Comparison of ENCODE assay signal across 9 cellular contexts in genomic region chr4:84582988-84583870, GRCh38. TPM values are rescaled to one million over a fixed set of nuclear protein-coding genes. Genes with fewer than 3 reads are reported as not detected.
DNase-seq lines count a peak whose midpoint lies in the region; ATAC-seq and TF ChIP-seq lines count a peak whose summit lies in the region.
"Had no signal": no experiment of that assay in that cellular context is flagged by ENCODE, and none has a peak within 500 bp of the region (broad histone marks: within the 10 kb centered on the region; RNA-seq: fewer than 3 reads in every experiment).

Gene CDS1, plus strand, starts transcription at chr4:84583127. Its CDS starts 275 bp downstream, at chr4:84583402.

- 1% methylated on average over 61 to 63 of the region's 88 CpGs for WGBS in GM23248 (ENCODE audit: low coverage in 1 of 2, low lambda C conversion rate in 2 of 2, missing lambda C conversion rate in 2 of 2), 2 experiments

- no peaks in the 10 kb centered on the region for H3K36me3 Mint-ChIP-seq in activated CD8-positive, alpha-beta T cell treated with anti-CD3 and anti-CD28 coated beads for 36 hours (ENCODE audit: low read depth)

- no peak for TF ChIP-seq RAD21 in neural cell (conservative IDR thresholded peaks at IDR 0.05)

- peaks cover 13% of the 10 kb centered on the region for H3K4me1 Mint-ChIP-seq in activated CD8-positive, alpha-beta T cell treated with anti-CD3 and anti-CD28 coated beads for 36 hours (ENCODE audit: low read depth)

- H2AFZ ChIP-seq in GM23248 (peak within 1 kb of the TSS; percentile 79), neural cell (ENCODE audit: low read depth, low read length) (peak within 1 kb of the TSS; percentile 74)

- H3K79me2 ChIP-seq in GM23248 (ENCODE audit: insufficient read depth) (no peaks in the 10 kb centered on the region), neural cell (replicated peaks; ENCODE audit: insufficient read depth, low read length) (no peaks in the 10 kb centered on the region)

- H3K27ac Mint-ChIP-seq in activated CD8-positive, alpha-beta T cell treated with anti-CD3 and anti-CD28 coated beads for 36 hours, result no peak within 1 kb of the TSS

- no peaks in the 10 kb centered on the region; the same call in 1 of the 2 replicates for H4K20me1 ChIP-seq in GM23248 (ENCODE audit: insufficient read depth)
- H4K20me1 ChIP-seq in neural cell (ENCODE audit: insufficient read depth), result no peaks in the 10 kb centered on the region

- CTCF ChIA-PET in activated CD8-positive, alpha-beta T cell treated with anti-CD3 and anti-CD28 coated beads for 36 hours (lab: Charles Lee), result interaction anchor here (0.7 to 1.9 kb wide), 3 partner anchors 10 to 11 kb away, joined by 3 to 5 read pairs (median 3); no protein-coding TSS in a partner anchor

- H3F3A ChIP-seq in GM23248 (ENCODE audit: insufficient read depth), result no peaks in the 10 kb centered on the region
- H3F3A ChIP-seq in neural cell (ENCODE audit: insufficient read depth, low read length, poor library complexity, severe bottlenecking), result no peaks in the 10 kb centered on the region

- H3K27me3 ChIP-seq in GM23248 (replicated peaks; ENCODE audit: insufficient read depth), result peaks cover 29% of the 10 kb centered on the region
- H3K27me3 ChIP-seq in neural cell (ENCODE audit: insufficient read depth, low read depth, low read length), result peaks cover 46% of the 10 kb centered on the region

- H3K9ac ChIP-seq in GM23248, result no peak within 1 kb of the TSS
- peak within 1 kb of the TSS; percentile 78 for H3K9ac ChIP-seq in neural cell (ENCODE audit: low read length)

- DNase-seq in NCI-H2081 (lab: John Stamatoyannopoulos, UW) (peak; percentile 74 to 75), NCI-H2081 treated with DMSO at 0.1 percent for 48 hours (lab: John Stamatoyannopoulos, UW) (no peak), GM23248 (peak; percentile 56), LoVo (ENCODE audit: low spot score) (peak; percentile 68), fibroblast of pulmonary artery (ENCODE audit: low read depth) (no peak), epidermal melanocyte (ENCODE audit: insufficient read length, low spot score) (no peak)
- no peak for DNase-seq in activated CD8-positive, alpha-beta T cell treated with anti-CD3 and anti-CD28 coated beads for 36 hours
- DNase-seq: DND-41 had no signal

- H3K9me2 ChIP-seq in GM23248 (ENCODE audit: insufficient read depth) (no peaks in the 10 kb centered on the region), neural cell (ENCODE audit: insufficient read depth, low read length) (no peaks in the 10 kb centered on the region)

- no peaks in the 10 kb centered on the region for H3K9me3 Mint-ChIP-seq in activated CD8-positive, alpha-beta T cell treated with anti-CD3 and anti-CD28 coated beads for 36 hours

- TF ChIP-seq EP300 in neural cell (conservative IDR thresholded peaks at IDR 0.05; ENCODE audit: poor library complexity, severe bottlenecking), result no peak

- H3K4me3 Mint-ChIP-seq in activated CD8-positive, alpha-beta T cell treated with anti-CD3 and anti-CD28 coated beads for 36 hours, result peak within 1 kb of the TSS; percentile 67

- peak within 1 kb of the TSS; percentile 72 for H3K4me3 ChIP-seq in GM23248
- peak within 1 kb of the TSS; percentile 55 for H3K4me3 ChIP-seq in fibroblast of pulmonary artery (replicated peaks; ENCODE audit: low read depth, low read length)
- peak within 1 kb of the TSS; percentile 92 for H3K4me3 ChIP-seq in neural cell (ENCODE audit: low read length)

- H3K27ac ChIP-seq in GM23248, result no peak within 1 kb of the TSS
- peak within 1 kb of the TSS; percentile 28 for H3K27ac ChIP-seq in neural cell (ENCODE audit: low read length)

- POLR2A ChIA-PET in activated CD8-positive, alpha-beta T cell treated with anti-CD3 and anti-CD28 coated beads for 36 hours (lab: Charles Lee), result interaction anchor here (0.7 to 1.0 kb wide), 2 partner anchors 11 kb away, joined by 3 read pairs; no protein-coding TSS in a partner anchor

- H3K36me3 ChIP-seq in GM23248 (ENCODE audit: low read depth), result no peaks in the 10 kb centered on the region
- H3K36me3 ChIP-seq in neural cell (ENCODE audit: insufficient read depth, low read length), result no peaks in the 10 kb centered on the region

- in situ Hi-C loops in GM23248 (cut with MboI), result no loop called here

- H3K4me1 ChIP-seq in GM23248 (ENCODE audit: insufficient read depth), result no peaks in the 10 kb centered on the region

- H3K9me3 ChIP-seq in GM23248 (ENCODE audit: low read depth), result no peaks in the 10 kb centered on the region
- H3K9me3 ChIP-seq in neural cell (ENCODE audit: low read length), result no peaks in the 10 kb centered on the region

- H3K27me3 Mint-ChIP-seq in activated CD8-positive, alpha-beta T cell treated with anti-CD3 and anti-CD28 coated beads for 36 hours, result peaks cover 32% of the 10 kb centered on the region

- intact Hi-C loops in activated CD8-positive, alpha-beta T cell treated with anti-CD3 and anti-CD28 coated beads for 36 hours (cut with micrococcal nuclease), result no loop called here

- peak within 1 kb of the TSS; percentile 77 for H3K4me2 ChIP-seq in GM23248 (ENCODE audit: unreplicated experiment)
- H3K4me2 ChIP-seq in neural cell (ENCODE audit: low read length), result peak within 1 kb of the TSS; percentile 73

- no peak for TF ChIP-seq CTCF in activated CD8-positive, alpha-beta T cell treated with anti-CD3 and anti-CD28 coated beads for 36 hours (IDR thresholded peaks at IDR 0.05)
- TF ChIP-seq CTCF in fibroblast of pulmonary artery (IDR thresholded peaks at IDR 0.05; ENCODE audit: low read length, missing control alignments) (no peak), neural cell (IDR thresholded peaks at IDR 0.05; ENCODE audit: poor library complexity, severe bottlenecking) (no peak)

- peak; percentile 67 for ATAC-seq in activated CD8-positive, alpha-beta T cell treated with anti-CD3 and anti-CD28 coated beads for 36 hours

TF ChIP-seq in neural cell, 6 proteins besides CTCF, POLR2A, EP300 and RAD21:
- TF ChIP-seq TAF1 (IDR thresholded peaks at IDR 0.05; ENCODE audit: low read depth), result no peak
- TF ChIP-seq MXI1 (conservative IDR thresholded peaks at IDR 0.05; ENCODE audit: poor library complexity, severe bottlenecking), result peak; percentile 51

RNA-seq across cellular contexts. Expression of gene CDS1, which starts in this region (rescaled TPM):
- total RNA-seq in GM23248 (2014; rRNA removed; shearing (Covaris generic)), result not detected in 2 replicates
- polyA plus RNA-seq in GM23248 (2016; fragmentation: Nextera tagmentation; extraction: Ambion mirVana), result 0.04 TPM in 1 of 2 replicates, not detected in the other
- total RNA-seq in activated CD8-positive, alpha-beta T cell treated with anti-CD3 and anti-CD28 coated beads for 36 hours, result under 1 TPM; 0.07 to 0.25 TPM
- polyA plus RNA-seq in neural cell, result 5.2 and 6.1 TPM in 2 replicates
- polyA minus RNA-seq in neural cell, result 9.7 and 10.0 TPM in 2 replicates

Comparison
In these comparisons a context has a peak if more than half of its experiments do, and no peak if none do; other contexts are left out.
1. DNase-seq: peak in NCI-H2081 (2 of 2) and LoVo (single experiment); none in NCI-H2081 treated with DMSO at 0.1 percent for 48 hours (single experiment), activated CD8-positive, alpha-beta T cell treated with anti-CD3 and anti-CD28 coated beads for 36 hours (single experiment), fibroblast of pulmonary artery (single experiment) and epidermal melanocyte (single experiment).
2. Peak in DNase-seq, H3K4me3 ChIP-seq and H3K4me2 ChIP-seq in GM23248; RNA of the gene not detected or under 1 TPM.
3. Peak in ATAC-seq in activated CD8-positive, alpha-beta T cell treated with anti-CD3 and anti-CD28 coated beads for 36 hours; RNA of the gene not detected or under 1 TPM.
4. Peak in every context shown above with its lines, with median percentiles within 50 percentile points of each other: H3K4me3 ChIP-seq.